3 cellular contexts compared by ENCODE assay signal in genomic region chr5:37553720-37554402, GRCh38.
TF ChIP-seq lines count a peak whose summit lies in the region.

No MANE protein-coding gene starts in this region.

TF ChIP-seq in IMR-90, 13 proteins besides CTCF, POLR2A, EP300 and RAD21:
- TF ChIP-seq RFX5 (IDR thresholded peaks at IDR 0.05; ENCODE audit: low read depth, low read length) (no peak), MAZ (IDR thresholded peaks at IDR 0.05; ENCODE audit: borderline replicate concordance, low read depth, low read length) (no peak), MAFK (IDR thresholded peaks at IDR 0.05; ENCODE audit: low read depth, low read length) (no peak), MXI1 (IDR thresholded peaks at IDR 0.05; ENCODE audit: borderline replicate concordance, low read depth, low read length) (no peak), FOS (IDR thresholded peaks at IDR 0.05; ENCODE audit: low read depth, low read length) (no peak), BHLHE40 (IDR thresholded peaks at IDR 0.05; ENCODE audit: low read depth, low read length) (no peak), USF2 (IDR thresholded peaks at IDR 0.05; ENCODE audit: low read depth, low read length) (no peak), ELK1 (IDR thresholded peaks at IDR 0.05; ENCODE audit: borderline replicate concordance, low read depth, low read length) (no peak), CEBPB (IDR thresholded peaks at IDR 0.05; ENCODE audit: low read depth, low read length) (no peak), NFE2L2 (IDR thresholded peaks at IDR 0.05; ENCODE audit: low read depth, low read length) (no peak), CHD1 (IDR thresholded peaks at IDR 0.05; ENCODE audit: low read depth, low read length) (no peak), SMC3 (IDR thresholded peaks at IDR 0.05; ENCODE audit: low read depth, low read length) (no peak), RCOR1 (IDR thresholded peaks at IDR 0.05; ENCODE audit: insufficient replicate concordance, low read length) (no peak)

TF ChIP-seq in K562, 482 proteins besides CTCF, POLR2A, EP300 and RAD21 (continues in another document):
- TF ChIP-seq ADNP (tag; IDR thresholded peaks at IDR 0.05), result peak; percentile 59; the same call in 1 of the 2 replicates
- TF ChIP-seq CEBPG (CRISPR knock-in tag; IDR thresholded peaks at IDR 0.05), result no peak
- TF ChIP-seq CEBPG (tag; conservative IDR thresholded peaks at IDR 0.05 in 1 of 2, IDR thresholded peaks at IDR 0.05 in 1 of 2), result 0 out of 4 replicates have a peak, but pooled peaks of 1 of the 2 experiments have one; percentile 2
- TF ChIP-seq, protein P1, sequence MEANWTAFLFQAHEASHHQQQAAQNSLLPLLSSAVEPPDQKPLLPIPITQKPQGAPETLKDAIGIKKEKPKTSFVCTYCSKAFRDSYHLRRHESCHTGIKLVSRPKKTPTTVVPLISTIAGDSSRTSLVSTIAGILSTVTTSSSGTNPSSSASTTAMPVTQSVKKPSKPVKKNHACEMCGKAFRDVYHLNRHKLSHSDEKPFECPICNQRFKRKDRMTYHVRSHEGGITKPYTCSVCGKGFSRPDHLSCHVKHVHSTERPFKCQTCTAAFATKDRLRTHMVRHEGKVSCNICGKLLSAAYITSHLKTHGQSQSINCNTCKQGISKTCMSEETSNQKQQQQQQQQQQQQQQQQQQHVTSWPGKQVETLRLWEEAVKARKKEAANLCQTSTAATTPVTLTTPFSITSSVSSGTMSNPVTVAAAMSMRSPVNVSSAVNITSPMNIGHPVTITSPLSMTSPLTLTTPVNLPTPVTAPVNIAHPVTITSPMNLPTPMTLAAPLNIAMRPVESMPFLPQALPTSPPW (CRISPR knock-in tag; IDR thresholded peaks at IDR 0.05), result no peak
- TF ChIP-seq ELF1 (tag; IDR thresholded peaks at IDR 0.05), result no peak
- no peak for TF ChIP-seq NCOA4 (IDR thresholded peaks at IDR 0.05; ENCODE audit: partially characterized antibody)
- no peak for TF ChIP-seq MYBL2 (IDR thresholded peaks at IDR 0.05; ENCODE audit: low read depth)
- no peak for TF ChIP-seq MYBL2 (CRISPR knock-in tag; IDR thresholded peaks at IDR 0.05; ENCODE audit: borderline replicate concordance)
- TF ChIP-seq ZSCAN32 (CRISPR knock-in tag; IDR thresholded peaks at IDR 0.05), result no peak
- TF ChIP-seq ASH1L (IDR thresholded peaks at IDR 0.05; ENCODE audit: borderline replicate concordance, low read depth, partially characterized antibody), result no peak
- no peak for TF ChIP-seq GTF2F1 (IDR thresholded peaks at IDR 0.05; ENCODE audit: low read depth, low read length)
- no peak for TF ChIP-seq ZNF407 (IDR thresholded peaks at IDR 0.05; ENCODE audit: low read depth)
- TF ChIP-seq RFX5 (IDR thresholded peaks at IDR 0.05; ENCODE audit: low read depth, low read length), result no peak
- no peak for TF ChIP-seq CBFA2T3 (IDR thresholded peaks at IDR 0.05)
- 0 out of 2 replicates have a peak, but pooled peaks have one; percentile 58 for TF ChIP-seq SMARCA5 (IDR thresholded peaks at IDR 0.05)
- no peak for TF ChIP-seq GABPA (tag; conservative IDR thresholded peaks at IDR 0.05; ENCODE audit: low read depth)

TF ChIP-seq in HepG2, 621 proteins besides CTCF, POLR2A, EP300 and RAD21:
- TF ChIP-seq KLF11 (CRISPR knock-in tag; IDR thresholded peaks at IDR 0.05) (no peak), ZNF629 (CRISPR knock-in tag; conservative IDR thresholded peaks at IDR 0.05) (0 out of 2 replicates have a peak, but pooled peaks have one; percentile 29)
